ENCODE assay signal across 1 cellular context in the genomic region with DNA sequence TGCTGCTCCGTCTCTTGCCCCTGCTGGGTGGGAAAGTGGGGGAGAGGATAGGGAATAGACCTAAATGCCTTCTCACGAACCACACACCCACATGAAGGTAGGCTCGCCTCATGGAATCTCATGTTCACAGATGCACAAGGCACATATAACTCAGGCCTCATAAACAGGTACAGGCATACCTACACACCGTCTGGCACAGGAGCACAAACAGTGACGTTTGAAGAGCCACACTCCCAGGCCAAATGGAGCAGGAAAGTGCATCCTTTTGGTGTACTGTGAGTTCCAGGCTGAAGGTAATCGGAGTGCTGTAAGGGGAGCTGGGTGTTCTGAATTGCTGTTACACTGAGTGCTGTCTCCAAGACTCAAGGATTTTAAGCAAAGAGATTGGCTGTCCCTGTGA.
TF ChIP-seq lines count a peak whose summit lies in the region.

No MANE protein-coding gene starts in this region.

TF ChIP-seq in H1, 55 proteins besides CTCF, POLR2A, EP300 and RAD21:
- no peak for TF ChIP-seq JUND (IDR thresholded peaks at IDR 0.05; ENCODE audit: low read length)
- no peak for TF ChIP-seq YY1 (IDR thresholded peaks at IDR 0.05; ENCODE audit: low read depth, low read length)
- no peak for TF ChIP-seq GABPA (IDR thresholded peaks at IDR 0.05; ENCODE audit: borderline replicate concordance, insufficient read depth, low read length)
- no peak for TF ChIP-seq SP4 (IDR thresholded peaks at IDR 0.05; ENCODE audit: low read length)
- TF ChIP-seq POLR2AphosphoS5 (IDR thresholded peaks at IDR 0.05; ENCODE audit: low read depth, low read length), result peak; percentile 41; the same call in 1 of the 2 replicates
- no peak for TF ChIP-seq SRF (IDR thresholded peaks at IDR 0.05; ENCODE audit: low read depth, low read length)
- no peak for TF ChIP-seq TEAD4 (IDR thresholded peaks at IDR 0.05; ENCODE audit: low read depth, low read length)
- TF ChIP-seq, protein P1, sequence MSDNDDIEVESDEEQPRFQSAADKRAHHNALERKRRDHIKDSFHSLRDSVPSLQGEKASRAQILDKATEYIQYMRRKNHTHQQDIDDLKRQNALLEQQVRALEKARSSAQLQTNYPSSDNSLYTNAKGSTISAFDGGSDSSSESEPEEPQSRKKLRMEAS (IDR thresholded peaks at IDR 0.05), result no peak
- no peak for TF ChIP-seq EGR1 (IDR thresholded peaks at IDR 0.05; ENCODE audit: borderline replicate concordance, low read depth, low read length)
